31 cellular contexts compared by ENCODE assay signal in the genomic region with DNA sequence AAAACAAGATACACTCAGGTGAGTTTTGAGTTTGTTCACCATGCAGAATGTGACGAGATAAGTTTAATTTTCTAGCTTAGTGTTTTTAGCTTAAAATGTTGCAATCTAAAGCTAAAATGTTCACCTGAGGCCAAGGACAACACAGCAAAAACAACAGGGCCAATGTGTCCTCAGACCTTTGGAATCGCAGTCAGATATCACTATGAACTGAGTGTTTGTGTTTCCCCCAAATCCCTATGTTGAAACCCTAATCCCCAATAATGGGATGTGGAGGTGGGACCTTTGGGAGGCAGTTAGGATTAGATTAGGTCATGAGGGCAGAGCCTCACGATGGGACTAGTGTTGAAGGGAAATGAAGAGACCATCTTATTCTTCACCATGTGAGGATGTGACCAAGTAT.
"Had no signal": no experiment of that assay in that cellular context is flagged by ENCODE, and none has a peak within 500 bp of the region (broad histone marks: within the 10 kb centered on the region; RNA-seq: fewer than 3 reads in every experiment).

No MANE protein-coding gene starts in this region.

- H3K9me3 Mint-ChIP-seq: memory B cell; mesothelial cell of epicardium; naive thymus-derived CD4-positive, alpha-beta T cell; nephron; stimulated activated memory B cell treated with anti-CD40 and anti-IgM and Interleukin-4, amounts not matched to agents 10 μg/mL and 1 μg/mL and 100 μg/mL, for 72 hours had no signal

- H3K27ac ChIP-seq: epithelial cell of prostate, gastrocnemius medialis, heart left ventricle, neural progenitor cell, ovary, sigmoid colon, spleen, testis, tibial artery, upper lobe of left lung had no signal

- H3K27me3 Mint-ChIP-seq: memory B cell; naive thymus-derived CD4-positive, alpha-beta T cell; stimulated activated memory B cell treated with anti-CD40 and anti-IgM and Interleukin-4, amounts not matched to agents 10 μg/mL and 1 μg/mL and 100 μg/mL, for 72 hours had no signal

- H3K4me3 ChIP-seq: gastrocnemius medialis, heart left ventricle, lung, mucosa of descending colon, neural progenitor cell, ovary, sigmoid colon, spleen, testis, tibial artery, upper lobe of left lung had no signal

- ATAC-seq: esophagus mucosa; gastrocnemius medialis; heart left ventricle; left ventricle myocardium superior; naive thymus-derived CD4-positive, alpha-beta T cell; stimulated activated memory B cell treated with anti-CD40 and anti-IgM and Interleukin-4, amounts not matched to agents 10 μg/mL and 1 μg/mL and 100 μg/mL, for 72 hours; stimulated activated naive CD8-positive, alpha-beta T cell treated with anti-CD3 and anti-CD28 coated beads, Interleukin-15, Interleukin-2, amounts not matched to agents 100 U/mL and 50 U/mL, for 24 hours had no signal

- H3K36me3 ChIP-seq: ovary had no signal

- H3K4me3 Mint-ChIP-seq: memory B cell; mesothelial cell of epicardium; naive thymus-derived CD4-positive, alpha-beta T cell; nephron; neural progenitor cell; stimulated activated memory B cell treated with anti-CD40 and anti-IgM and Interleukin-4, amounts not matched to agents 10 μg/mL and 1 μg/mL and 100 μg/mL, for 72 hours had no signal

- H3K27ac Mint-ChIP-seq: memory B cell; mesothelial cell of epicardium; naive thymus-derived CD4-positive, alpha-beta T cell; neural progenitor cell; stimulated activated memory B cell treated with anti-CD40 and anti-IgM and Interleukin-4, amounts not matched to agents 10 μg/mL and 1 μg/mL and 100 μg/mL, for 72 hours had no signal

- H3K27me3 ChIP-seq: gastrocnemius medialis, heart left ventricle, neural progenitor cell, ovary, sigmoid colon, spleen, testis, tibial artery, upper lobe of left lung had no signal

- H3K4me1 Mint-ChIP-seq: memory B cell; naive thymus-derived CD4-positive, alpha-beta T cell; neural progenitor cell; stimulated activated memory B cell treated with anti-CD40 and anti-IgM and Interleukin-4, amounts not matched to agents 10 μg/mL and 1 μg/mL and 100 μg/mL, for 72 hours had no signal

- DNase-seq: caudate nucleus; cerebellar nuclear complex; cortex of kidney; effector CD4-positive, alpha-beta T cell; foreskin fibroblast; gastrocnemius medialis; heart left ventricle; hippocampal formation; kidney glomerular epithelial cell; left colon; left ventricle myocardium superior; mucosa of descending colon; naive thymus-derived CD4-positive, alpha-beta T cell; nucleus accumbens; ovary; sigmoid colon; spleen; stimulated activated CD4-positive, alpha-beta T cell treated with anti-CD3 and anti-CD28 coated beads, Interleukin-4, amount 100 ng/mL, for 4 hours; stimulated activated naive CD8-positive, alpha-beta T cell treated with anti-CD3 and anti-CD28 coated beads, Interleukin-15, Interleukin-2, amounts not matched to agents 100 U/mL and 50 U/mL, for 24 hours; substantia nigra; testis; tibial artery; upper lobe of left lung had no signal

- H2AFZ ChIP-seq: neural progenitor cell had no signal

- H3K4me1 ChIP-seq: gastrocnemius medialis, heart left ventricle, neural progenitor cell, sigmoid colon, spleen, testis, tibial artery, upper lobe of left lung had no signal

- H3K9ac ChIP-seq: neural progenitor cell had no signal

- H3K4me2 ChIP-seq: neural progenitor cell had no signal

- H3K9me3 ChIP-seq: gastrocnemius medialis, heart left ventricle, mucosa of descending colon, ovary, sigmoid colon, spleen, testis, tibial artery, upper lobe of left lung had no signal

- H3K36me3 Mint-ChIP-seq: stimulated activated memory B cell treated with anti-CD40 and anti-IgM and Interleukin-4, amounts not matched to agents 10 μg/mL and 1 μg/mL and 100 μg/mL, for 72 hours had no signal
